ENCODE assay signal across 8 cellular contexts in the genomic region with DNA sequence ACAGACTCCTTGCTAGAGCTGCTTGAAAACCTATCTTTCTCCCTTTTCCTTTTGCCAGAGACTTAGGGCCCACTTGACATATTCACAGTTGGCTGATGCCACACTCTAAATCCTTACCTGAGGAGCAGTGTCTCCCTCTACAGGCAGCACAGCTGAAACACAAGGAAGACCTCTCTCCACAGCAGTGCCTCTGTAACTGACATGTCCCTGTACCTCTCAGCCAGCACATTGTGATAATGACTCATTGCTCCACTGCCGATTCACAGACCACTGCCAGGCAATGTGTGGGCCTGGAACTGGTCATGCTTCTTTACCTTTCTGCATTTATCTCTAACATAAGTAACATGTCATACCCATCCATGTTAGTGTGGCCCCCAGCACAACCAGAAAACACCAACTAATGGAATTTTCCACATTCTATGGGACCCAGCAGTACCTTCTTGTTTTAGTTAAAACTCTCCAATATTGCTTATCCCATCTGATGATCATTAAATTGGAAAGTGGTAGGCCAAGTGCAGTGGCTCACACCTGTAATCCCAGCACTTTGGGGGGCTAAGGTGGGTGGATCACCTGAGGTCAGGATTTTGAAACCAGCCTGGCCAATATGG. TPM values are rescaled to one million over a fixed set of nuclear protein-coding genes. Genes with fewer than 3 reads are reported as not detected.
DNase-seq lines count a peak whose midpoint lies in the region; ATAC-seq and TF ChIP-seq lines count a peak whose summit lies in the region.

No MANE protein-coding gene starts in this region.

- no peaks in the 10 kb centered on the region for H3K36me3 Mint-ChIP-seq in CD4-positive, alpha-beta memory T cell
- no peaks in the 10 kb centered on the region for H3K36me3 Mint-ChIP-seq in memory B cell

- POLR2A ChIA-PET in CD4-positive, alpha-beta memory T cell (lab: Charles Lee; ENCODE audit: partially characterized antibody): no interaction called here

- peaks cover 5 to 16% (median 7%) of the 10 kb centered on the region in 4 donors for H3K4me1 Mint-ChIP-seq in CD4-positive, alpha-beta memory T cell
- H3K4me1 Mint-ChIP-seq in memory B cell: peaks cover 9% of the 10 kb centered on the region

- H3K4me3 Mint-ChIP-seq in CD4-positive, alpha-beta memory T cell: no peak overlapping the region
- H3K4me3 Mint-ChIP-seq in memory B cell: no peak overlapping the region

- no peaks in the 10 kb centered on the region for H3K36me3 ChIP-seq in CD4-positive, alpha-beta memory T cell (ENCODE audit: insufficient read depth, low read length)
- no peaks in the 10 kb centered on the region for H3K36me3 ChIP-seq in colonic mucosa

- no peaks in the 10 kb centered on the region for H3K9me3 ChIP-seq in CD4-positive, alpha-beta memory T cell (ENCODE audit: control insufficient read depth in 1 of 2, low read length in 2 of 2)
- no peaks in the 10 kb centered on the region for H3K9me3 ChIP-seq in colonic mucosa

- H3K4me3 ChIP-seq in CD4-positive, alpha-beta memory T cell (ENCODE audit: low read length in 2 of 2): no peak overlapping the region
- no peak overlapping the region for H3K4me3 ChIP-seq in colonic mucosa

- no peak overlapping the region for H3K27ac ChIP-seq in CD4-positive, alpha-beta memory T cell (ENCODE audit: low read depth, low read length)
- H3K27ac ChIP-seq in colonic mucosa (no peak overlapping the region), substantia nigra (ENCODE audit: low read depth, low read length, poor library complexity, severe bottlenecking) (no peak overlapping the region)

- peak; percentile 83 for ATAC-seq in GM19025 (IDR thresholded peaks at IDR 0.05; ENCODE audit: low read depth, unreplicated experiment)
- ATAC-seq in HG03095 (IDR thresholded peaks at IDR 0.05; ENCODE audit: unreplicated experiment): peak; percentile 88
- peak; percentile 65 for ATAC-seq in memory B cell (ENCODE audit: low read depth)

- no peak overlapping the region for H3K9ac ChIP-seq in colonic mucosa (ENCODE audit: low read depth in 2 of 2, low read length in 2 of 2)

- no peaks in the 10 kb centered on the region for H3K27me3 Mint-ChIP-seq in CD4-positive, alpha-beta memory T cell
- no peaks in the 10 kb centered on the region for H3K27me3 Mint-ChIP-seq in memory B cell

- H3K9me3 Mint-ChIP-seq in CD4-positive, alpha-beta memory T cell: no peaks in the 10 kb centered on the region
- H3K9me3 Mint-ChIP-seq in memory B cell: peaks cover 2% of the 10 kb centered on the region

- CTCF ChIA-PET in CD4-positive, alpha-beta memory T cell (lab: Charles Lee; ENCODE audit: partially characterized antibody): interaction anchor here (0.8 to 6.5 kb wide), 5 partner anchors 8 to 177 kb away, joined by 3 to 38 read pairs (median 7); no protein-coding TSS in a partner anchor

- DNase-seq in CD4-positive, alpha-beta memory T cell: peak; percentile 16 to 46 (median 26)
- DNase-seq in NCI-H2029 treated with DMSO at 0.1 percent for 48 hours (lab: John Stamatoyannopoulos, UW) (peak; percentile 14), T1000 (lab: John Stamatoyannopoulos, UW) (peak; percentile 42), colonic mucosa (peak; percentile 37), memory B cell (ENCODE audit: low spot score in 2 of 2) (no peak), substantia nigra (lab: John Stamatoyannopoulos, UW) (peak in 26 of 49 donors; percentile 1 to 46 (median 13))

- H3K27me3 ChIP-seq in CD4-positive, alpha-beta memory T cell (ENCODE audit: insufficient read depth, low read length): no peaks in the 10 kb centered on the region
- H3K27me3 ChIP-seq in colonic mucosa: no peaks in the 10 kb centered on the region

- intact Hi-C loops in CD4-positive, alpha-beta memory T cell (cut with micrococcal nuclease): no loop called here
- intact Hi-C loops in colonic mucosa (cut with DNase I): no loop called here

- peak; percentile 39 for TF ChIP-seq CTCF in colonic mucosa (IDR thresholded peaks at IDR 0.05)

- no peak overlapping the region for H3K27ac Mint-ChIP-seq in CD4-positive, alpha-beta memory T cell
- no peak overlapping the region for H3K27ac Mint-ChIP-seq in memory B cell

- H3K4me1 ChIP-seq in CD4-positive, alpha-beta memory T cell (ENCODE audit: insufficient read depth, low read length): peaks cover 4% of the 10 kb centered on the region
- H3K4me1 ChIP-seq in colonic mucosa: no peaks in the 10 kb centered on the region

RNA-seq across cellular contexts. Expression of a gene that starts 56.5 kb away (rescaled TPM):
- total RNA-seq in CD4-positive, alpha-beta memory T cell: 10 to 100 TPM; 34.2 to 40.8 TPM
- 10 to 100 TPM in 1 of 2 donors, 1 to 10 TPM in 1; 8.9 to 11.1 TPM for polyA plus RNA-seq in CD4-positive, alpha-beta memory T cell
- 10 to 100 TPM; 21.6 to 26.6 TPM for total RNA-seq in colonic mucosa

Comparison
In these comparisons a context has a peak if more than half of its experiments do, and no peak if none do; other contexts are left out.
1. DNase-seq: peak in CD4-positive, alpha-beta memory T cell (5 of 5), NCI-H2029 treated with DMSO at 0.1 percent for 48 hours (single experiment), T1000 (single experiment), colonic mucosa (single experiment) and substantia nigra (26 of 49); none in memory B cell (0 of 2).
2. Peak in every context shown above with its lines, with median percentiles within 50 percentile points of each other: ATAC-seq.